ENCODE assay signal across 13 cellular contexts in the genomic region with DNA sequence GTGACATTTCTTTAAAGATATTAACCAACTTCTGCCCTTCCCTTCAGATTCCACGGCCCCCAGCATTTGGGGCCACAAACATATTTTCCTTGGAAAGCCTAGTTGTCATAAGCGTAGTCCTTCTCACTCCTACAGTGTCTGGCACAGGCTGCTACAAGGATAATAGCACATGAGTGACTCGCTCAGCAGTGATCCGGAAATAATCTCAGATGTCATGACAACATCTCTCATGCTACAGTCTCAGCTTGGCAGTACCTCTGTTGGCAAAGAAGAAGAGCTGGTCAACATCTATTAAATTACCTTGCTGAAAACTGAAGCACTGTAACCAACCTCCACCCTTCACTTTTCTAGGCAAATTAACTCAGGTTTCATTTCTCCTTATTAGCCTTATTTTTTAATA.
DNase-seq lines count a peak whose midpoint lies in the region; ATAC-seq and TF ChIP-seq lines count a peak whose summit lies in the region.
"Had no signal": no experiment of that assay in that cellular context is flagged by ENCODE, and none has a peak within 500 bp of the region (broad histone marks: within the 10 kb centered on the region; RNA-seq: fewer than 3 reads in every experiment).

No MANE protein-coding gene starts in this region.

- peak; percentile 39 for ATAC-seq in HG03159 (IDR thresholded peaks at IDR 0.05; ENCODE audit: unreplicated experiment)
- ATAC-seq: activated CD4-positive, CD25-positive, alpha-beta regulatory T cell treated with anti-CD3 and anti-CD28 coated beads, Interleukin-2, amount 50 U/mL, for 24 hours had no signal

- H3K27ac ChIP-seq in A673 (ENCODE audit: low read depth, low read length, poor library complexity, severe bottlenecking) (no peak overlapping the region), colonic mucosa (no peak overlapping the region)
- H3K27ac ChIP-seq: coronary artery, RWPE1 had no signal

- CTCF ChIA-PET in A673 (lab: Charles Lee), result no interaction called here

- H3K4me3 ChIP-seq in A673 (ENCODE audit: low read depth, low read length, poor library complexity, severe bottlenecking), result no peak overlapping the region
- no peak overlapping the region for H3K4me3 ChIP-seq in colonic mucosa
- H3K4me3 ChIP-seq: coronary artery had no signal

- H3K9me3 ChIP-seq in A673 (ENCODE audit: low read depth, low read length, poor library complexity, severe bottlenecking) (no peaks in the 10 kb centered on the region), colonic mucosa (no peaks in the 10 kb centered on the region)

- H3K9ac ChIP-seq in colonic mucosa (ENCODE audit: low read depth in 2 of 2, low read length in 2 of 2), result no peak overlapping the region

- H3K4me1 ChIP-seq in A673 (ENCODE audit: insufficient read depth, low read length, poor library complexity, severe bottlenecking) (no peaks in the 10 kb centered on the region), colonic mucosa (no peaks in the 10 kb centered on the region)

- H3K36me3 ChIP-seq in A673 (ENCODE audit: insufficient read depth, low read length, poor library complexity, severe bottlenecking) (no peaks in the 10 kb centered on the region), colonic mucosa (no peaks in the 10 kb centered on the region)

- H3K27me3 ChIP-seq in A673 (replicated peaks; ENCODE audit: insufficient read depth, low read depth, low read length, poor library complexity), result no peaks in the 10 kb centered on the region
- no peaks in the 10 kb centered on the region for H3K27me3 ChIP-seq in colonic mucosa

- BruUV-seq in A673 (replicated peaks; lab: Mats Ljungman, UMichigan), result no TSS peak

- POLR2A ChIA-PET in A673 (lab: Charles Lee; ENCODE audit: low non-redundant PET), result no interaction called here

- TF ChIP-seq CTCF in A673 (conservative IDR thresholded peaks at IDR 0.05; ENCODE audit: low read depth, low read length) (no peak), colonic mucosa (IDR thresholded peaks at IDR 0.05) (no peak)

- DNase-seq in A673 (ENCODE audit: low spot score) (peak; percentile 24), RPMI7951 (ENCODE audit: low read depth) (peak; percentile 26), germinal center (ENCODE audit: low spot score) (peak; percentile 12), NCI-H82 (lab: John Stamatoyannopoulos, UW) (no peak), AG08395 (ENCODE audit: low spot score) (no peak), colonic mucosa (no peak), midbrain (lab: John Stamatoyannopoulos, UW) (no peak)
- DNase-seq: activated effector memory CD4-positive, alpha-beta T cell treated with anti-CD3 and anti-CD28 coated beads, Interleukin-2, amount 50 U/mL, for 16 hours; head of caudate nucleus had no signal

- intact Hi-C loops in A673 (cut with micrococcal nuclease; ENCODE audit: unreplicated experiment) (no loop called here), colonic mucosa (cut with DNase I) (no loop called here)

Comparison
In these comparisons a context has a peak if more than half of its experiments do, and no peak if none do; other contexts are left out.
1. DNase-seq: peak in A673 (single experiment), RPMI7951 (single experiment) and germinal center (single experiment); none in NCI-H82 (single experiment), AG08395 (single experiment), colonic mucosa (single experiment) and midbrain (single experiment).